ENCODE assay signal across 2 cellular contexts in genomic region chr17:81392909-81393654, GRCh38.
TF ChIP-seq lines count a peak whose summit lies in the region.

No MANE protein-coding gene starts in this region.

TF ChIP-seq in K562, 482 proteins besides CTCF, POLR2A, EP300 and RAD21 (continued from another document and continues in another):
- TF ChIP-seq BCLAF1 (IDR thresholded peaks at IDR 0.05; ENCODE audit: borderline replicate concordance in 1 of 2, control insufficient read depth in 1 of 2, low read depth in 2 of 2, low read length in 1 of 2), result no peak
- peak; percentile 48 for TF ChIP-seq RBBP5 (IDR thresholded peaks at IDR 0.05; ENCODE audit: borderline replicate concordance, insufficient read depth, low read length, poor library complexity, severe bottlenecking)
- TF ChIP-seq ZBTB11 (CRISPR knock-in tag; IDR thresholded peaks at IDR 0.05), result 0 out of 6 replicates have a peak, but pooled peaks of 1 of the 3 experiments have one; percentile 12
- no peak for TF ChIP-seq BCL6 (CRISPR knock-in tag; IDR thresholded peaks at IDR 0.05)
- TF ChIP-seq MLLT1 (IDR thresholded peaks at IDR 0.05), result no peak
- TF ChIP-seq PHF20 (IDR thresholded peaks at IDR 0.05; ENCODE audit: partially characterized antibody), result no peak
- no peak for TF ChIP-seq POLR3G (IDR thresholded peaks at IDR 0.05; ENCODE audit: extremely low read depth, insufficient read length, insufficient replicate concordance)
- 0 out of 2 replicates have a peak, but pooled peaks have one; percentile 50 for TF ChIP-seq SRSF3 (IDR thresholded peaks at IDR 0.05; ENCODE audit: insufficient read depth, low read length)
- TF ChIP-seq ZNF57 (CRISPR knock-in tag; IDR thresholded peaks at IDR 0.05), result no peak
- no peak for TF ChIP-seq ERF (CRISPR knock-in tag; IDR thresholded peaks at IDR 0.05)
- peak; percentile 58; the same call in 1 of the 2 replicates for TF ChIP-seq NR3C1 (CRISPR knock-in tag; IDR thresholded peaks at IDR 0.05)
- no peak for TF ChIP-seq GTF2E2 (tag; IDR thresholded peaks at IDR 0.05)
- no peak for TF ChIP-seq RB1 (IDR thresholded peaks at IDR 0.05; ENCODE audit: low read depth)
- no peak for TF ChIP-seq ZNF444 (CRISPR knock-in tag; IDR thresholded peaks at IDR 0.05)
- TF ChIP-seq TOE1 (IDR thresholded peaks at IDR 0.05; ENCODE audit: borderline replicate concordance), result no peak
- no peak for TF ChIP-seq TOE1 (CRISPR knock-in tag; IDR thresholded peaks at IDR 0.05; ENCODE audit: borderline replicate concordance, low read depth)
- TF ChIP-seq NRF1 (conservative IDR thresholded peaks at IDR 0.05 in 1 of 2, IDR thresholded peaks at IDR 0.05 in 1 of 2), result no peak
- TF ChIP-seq LARP7 (IDR thresholded peaks at IDR 0.05), result no peak
- TF ChIP-seq ZNF766 (CRISPR knock-in tag; conservative IDR thresholded peaks at IDR 0.05), result 0 out of 2 replicates have a peak, but pooled peaks have one; percentile 5
- TF ChIP-seq HOMEZ (CRISPR knock-in tag; IDR thresholded peaks at IDR 0.05), result no peak

TF ChIP-seq in HepG2, 621 proteins besides CTCF, POLR2A, EP300 and RAD21 (continued from another document and continues in another):
- TF ChIP-seq ZBTB26 (CRISPR knock-in tag; IDR thresholded peaks at IDR 0.05; ENCODE audit: borderline replicate concordance) (no peak), SAP130 (CRISPR knock-in tag; IDR thresholded peaks at IDR 0.05; ENCODE audit: low read depth) (no peak), NCOR1 (IDR thresholded peaks at IDR 0.05; ENCODE audit: borderline replicate concordance, low read length) (no peak), MXD3 (CRISPR knock-in tag; IDR thresholded peaks at IDR 0.05) (0 out of 2 replicates have a peak, but pooled peaks have one; percentile 4), TEAD2 (CRISPR knock-in tag; IDR thresholded peaks at IDR 0.05) (no peak), NR0B2 (CRISPR knock-in tag; IDR thresholded peaks at IDR 0.05) (no peak), ZNF687 (CRISPR knock-in tag; IDR thresholded peaks at IDR 0.05) (peak; percentile 44; the same call in 1 of the 2 replicates), SPEN (CRISPR knock-in tag; IDR thresholded peaks at IDR 0.05; ENCODE audit: low read depth) (0 out of 2 replicates have a peak, but pooled peaks have one; percentile 9), KDM5A (IDR thresholded peaks at IDR 0.05; ENCODE audit: borderline replicate concordance, low read length) (no peak), ZNF770 (CRISPR knock-in tag; IDR thresholded peaks at IDR 0.05) (0 out of 2 replicates have a peak, but pooled peaks have one; percentile 11), CEBPZ (IDR thresholded peaks at IDR 0.05; ENCODE audit: low read length) (no peak), ATM (IDR thresholded peaks at IDR 0.05; ENCODE audit: borderline replicate concordance) (no peak), CSRNP2 (CRISPR knock-in tag; conservative IDR thresholded peaks at IDR 0.05; ENCODE audit: low read depth) (0 out of 2 replicates have a peak, but pooled peaks have one; percentile 14), MAF1 (CRISPR knock-in tag; IDR thresholded peaks at IDR 0.05; ENCODE audit: borderline replicate concordance) (0 out of 2 replicates have a peak, but pooled peaks have one; percentile 4), ZNF235 (CRISPR knock-in tag; IDR thresholded peaks at IDR 0.05; ENCODE audit: borderline replicate concordance) (0 out of 2 replicates have a peak, but pooled peaks have one; percentile 18), ZNF142 (CRISPR knock-in tag; IDR thresholded peaks at IDR 0.05) (no peak), PRDM4 (CRISPR knock-in tag; IDR thresholded peaks at IDR 0.05; ENCODE audit: borderline replicate concordance) (no peak), GFI1 (CRISPR knock-in tag; IDR thresholded peaks at IDR 0.05; ENCODE audit: borderline replicate concordance) (peak; percentile 39; the same call in 1 of the 2 replicates)
